In the genomic region with DNA sequence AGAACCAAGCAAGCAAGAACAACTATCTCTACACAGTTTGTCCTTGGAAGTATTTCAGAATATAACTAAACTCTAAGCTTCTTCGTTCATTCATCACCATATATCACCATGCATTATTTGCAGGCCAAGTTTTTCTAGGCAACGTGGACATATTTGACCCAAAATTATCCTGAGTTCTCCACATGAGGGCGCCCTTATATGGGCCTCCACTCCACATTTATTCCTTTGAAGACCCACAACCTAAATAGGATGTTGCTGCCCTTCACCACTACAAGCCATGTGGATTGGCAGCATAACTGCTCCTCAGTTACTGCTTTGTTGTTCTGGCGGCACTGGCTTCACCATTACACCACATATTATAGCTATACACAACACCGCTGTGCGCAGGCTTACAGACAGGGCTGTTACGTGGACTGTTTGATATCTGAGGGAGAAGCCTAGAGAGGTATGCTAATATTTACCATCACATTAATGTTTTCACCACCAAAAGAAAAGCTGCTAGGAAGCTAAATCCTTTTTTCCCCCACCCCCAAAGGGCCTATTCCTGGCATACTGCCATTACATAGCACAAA, we compare ENCODE assay signal across 14 cellular contexts.
DNase-seq lines count a peak whose midpoint lies in the region; ATAC-seq, FAIRE-seq and TF ChIP-seq lines count a peak whose summit lies in the region.
"Had no signal": no experiment of that assay in that cellular context is flagged by ENCODE, and none has a peak within 500 bp of the region (broad histone marks: within the 10 kb centered on the region; RNA-seq: fewer than 3 reads in every experiment).

No MANE protein-coding gene starts in this region.

- DNase-seq in MCF 10A (ENCODE audit: unreplicated experiment), result peak; percentile 7
- no peak for DNase-seq in mammary epithelial cell
- peak; percentile 60 to 79 for DNase-seq in NCI-H2081 (lab: John Stamatoyannopoulos, UW)
- peak in 1 of 2 experiments; percentile 5 for DNase-seq in H1 (ENCODE audit: low read depth in 1 of 2, low spot score in 2 of 2)
- no peak for DNase-seq in HUDEP-2 (lab: John Stamatoyannopoulos, UW; ENCODE audit: unreplicated experiment in 76 of 76)
- no peak for DNase-seq in germinal center (ENCODE audit: low spot score)
- no peak for DNase-seq in activated CD8-positive, alpha-beta memory T cell treated with anti-CD3 and anti-CD28 coated beads, Interleukin-2, amount 50 U/mL, for 48 hours
- DNase-seq in naive thymus-derived CD8-positive, alpha-beta T cell, result no peak
- DNase-seq: activated CD4-positive, alpha-beta T cell treated with anti-CD3 and anti-CD28 coated beads for 48 hours; anterior cingulate cortex; islet precursor cell; psoas muscle; T-cell; upper lobe of left lung had no signal

- no peak overlapping the region for H4K5ac ChIP-seq in H1 (ENCODE audit: insufficient read length, low read depth, low read length)

- H3K79me2 ChIP-seq in mammary epithelial cell (ENCODE audit: insufficient read depth, low read length), result no peaks in the 10 kb centered on the region
- no peaks in the 10 kb centered on the region for H3K79me2 ChIP-seq in H1 (ENCODE audit: control insufficient read depth in 1 of 2, insufficient read depth in 2 of 2, low read length in 2 of 2)

- no peaks in the 10 kb centered on the region for H4K20me1 ChIP-seq in mammary epithelial cell (ENCODE audit: insufficient read depth, low read length)
- H4K20me1 ChIP-seq in H1 (replicated peaks in 1 of 2; ENCODE audit: control insufficient read depth in 1 of 2, insufficient read depth in 2 of 2, low read length in 2 of 2), result no peaks in the 10 kb centered on the region

- no peak for FAIRE-seq in H1 (lab: Jason Lieb, UNC)

- no peaks in the 10 kb centered on the region for H3K36me3 Mint-ChIP-seq in MCF 10A (ENCODE audit: insufficient read depth, unreplicated experiment)
- peaks cover 0 to 4% (median 0%) of the 10 kb centered on the region in 3 donors for H3K36me3 Mint-ChIP-seq in naive thymus-derived CD8-positive, alpha-beta T cell
- H3K36me3 Mint-ChIP-seq: T-cell had no signal

- no peaks in the 10 kb centered on the region for H3K4me1 ChIP-seq in mammary epithelial cell (ENCODE audit: insufficient read depth, low read length)
- no peaks in the 10 kb centered on the region for H3K4me1 ChIP-seq in H1 (replicated peaks in 1 of 4; ENCODE audit: control insufficient read depth in 3 of 4, insufficient read depth in 4 of 4, low read length in 3 of 4)
- H3K4me1 ChIP-seq: psoas muscle, upper lobe of left lung had no signal

- H3K27me3 ChIP-seq in mammary epithelial cell (ENCODE audit: insufficient read depth, low read length), result no peaks in the 10 kb centered on the region
- no peaks in the 10 kb centered on the region for H3K27me3 ChIP-seq in H1 (replicated peaks in 1 of 4; ENCODE audit: control insufficient read depth in 3 of 4, extremely low read depth in 1 of 4, insufficient read depth in 3 of 4, low read length in 3 of 4)
- H3K27me3 ChIP-seq: upper lobe of left lung had no signal

- H3K4ac ChIP-seq in H1 (replicated peaks; ENCODE audit: insufficient read length, low read depth, low read length), result no peak overlapping the region

- TF ChIP-seq CTCF in MCF 10A (IDR thresholded peaks at IDR 0.05; ENCODE audit: unreplicated experiment) (no peak), mammary epithelial cell (conservative IDR thresholded peaks at IDR 0.05 in 1 of 2, IDR thresholded peaks at IDR 0.05 in 1 of 2; ENCODE audit: extremely low read depth in 1 of 2, insufficient read depth in 1 of 2, low read depth in 1 of 2, low read length in 2 of 2) (no peak), H1 (IDR thresholded peaks at IDR 0.05; ENCODE audit: control extremely low read depth in 1 of 3, insufficient read depth in 1 of 3, low read depth in 1 of 3, low read length in 3 of 3) (peak in 2 of 3 experiments; percentile 40 to 59; a peak in 3 of 4 replicates)

- POLR2A ChIA-PET in MCF 10A (lab: Yijun Ruan, JAX), result interaction anchor here (0.7 kb wide), 1 partner anchor 609 kb away, joined by 3 read pairs; no protein-coding TSS in a partner anchor
- POLR2A ChIA-PET in H1 (lab: Charles Lee; ENCODE audit: partially characterized antibody), result no interaction called here
- POLR2A ChIA-PET in naive thymus-derived CD8-positive, alpha-beta T cell (lab: Charles Lee), result no interaction called here

- H2BK12ac ChIP-seq in H1 (ENCODE audit: low read depth, low read length), result no peak overlapping the region

- H3K4me3 ChIP-seq in mammary epithelial cell (replicated peaks in 1 of 3; ENCODE audit: insufficient read depth in 1 of 3, low read depth in 2 of 3, low read length in 3 of 3) (no peak overlapping the region), H1 (ENCODE audit: extremely low read depth in 1 of 4, insufficient read depth in 2 of 4, low read depth in 3 of 4, low read length in 4 of 4) (no peak overlapping the region)
- H3K4me3 ChIP-seq: psoas muscle, upper lobe of left lung had no signal

- no peak for TF ChIP-seq EP300 in H1 (IDR thresholded peaks at IDR 0.05; ENCODE audit: borderline replicate concordance in 1 of 2, low read depth in 2 of 2, low read length in 2 of 2)

- H2BK120ac ChIP-seq in H1 (replicated peaks; ENCODE audit: low read depth, low read length), result no peak overlapping the region

- H3K23me2 ChIP-seq in H1 (ENCODE audit: low read depth, low read length), result peaks cover 2% of the 10 kb centered on the region; the same call in 1 of the 2 replicates

- no peak overlapping the region for H3K14ac ChIP-seq in H1 (ENCODE audit: insufficient read length)

- H4K91ac ChIP-seq in H1 (replicated peaks; ENCODE audit: insufficient read length, low read length), result no peak overlapping the region

- BruUV-seq in MCF 10A (replicated peaks; lab: Mats Ljungman, UMichigan), result no TSS peak
- BruUV-seq in mammary epithelial cell (replicated peaks; lab: Mats Ljungman, UMichigan), result no TSS peak

- no peak overlapping the region for H3K27ac Mint-ChIP-seq in MCF 10A (ENCODE audit: low read depth, unreplicated experiment)
- H3K27ac Mint-ChIP-seq in naive thymus-derived CD8-positive, alpha-beta T cell, result no peak overlapping the region
- H3K27ac Mint-ChIP-seq: T-cell had no signal

- no peak overlapping the region for H4K8ac ChIP-seq in H1 (ENCODE audit: extremely low read depth, insufficient read depth, low read length)

- H3K56ac ChIP-seq in H1 (replicated peaks; ENCODE audit: insufficient read length, low read depth, low read length), result no peak overlapping the region

- dilution Hi-C loops in mammary epithelial cell (cut with HindIII; ENCODE audit: low sequenced_read_pairs), result no loop called here

- no peak overlapping the region for H2BK15ac ChIP-seq in H1 (ENCODE audit: low read length)

- H3K27me3 Mint-ChIP-seq in MCF 10A (ENCODE audit: insufficient read depth, unreplicated experiment), result no peaks in the 10 kb centered on the region
- no peaks in the 10 kb centered on the region for H3K27me3 Mint-ChIP-seq in naive thymus-derived CD8-positive, alpha-beta T cell
- H3K27me3 Mint-ChIP-seq: T-cell had no signal

- TF ChIP-seq POLR2A in H1 (IDR thresholded peaks at IDR 0.05; ENCODE audit: control extremely low read depth in 1 of 2, low read depth in 2 of 2, low read length in 2 of 2), result no peak

- H3K27ac ChIP-seq in mammary epithelial cell (ENCODE audit: insufficient read depth, low read depth, low read length) (no peak overlapping the region), H1 (ENCODE audit: low read depth, low read length) (no peak overlapping the region)
- H3K27ac ChIP-seq: psoas muscle, upper lobe of left lung had no signal

- H2BK5ac ChIP-seq in H1 (ENCODE audit: low read depth, low read length), result no peak overlapping the region

- H3K23ac ChIP-seq in H1 (ENCODE audit: insufficient read length), result no peak overlapping the region

- no peak for ATAC-seq in naive thymus-derived CD8-positive, alpha-beta T cell
- ATAC-seq: psoas muscle, T-cell had no signal

- H3K4me2 ChIP-seq in mammary epithelial cell (ENCODE audit: insufficient read depth, low read depth, low read length) (no peak overlapping the region), H1 (ENCODE audit: insufficient read depth in 1 of 2, low read depth in 2 of 2, low read length in 2 of 2) (no peak overlapping the region)

- intact Hi-C loops in MCF 10A (cut with micrococcal nuclease) (no loop called here), mammary epithelial cell (cut with micrococcal nuclease) (no loop called here)

- H3K4me1 Mint-ChIP-seq in MCF 10A (ENCODE audit: insufficient read depth, unreplicated experiment), result no peaks in the 10 kb centered on the region
- no peaks in the 10 kb centered on the region for H3K4me1 Mint-ChIP-seq in naive thymus-derived CD8-positive, alpha-beta T cell
- H3K4me1 Mint-ChIP-seq: T-cell had no signal

- peak; percentile 57 to 64 for TF ChIP-seq RAD21 in H1 (IDR thresholded peaks at IDR 0.05 in 1 of 2, conservative IDR thresholded peaks at IDR 0.05 in 1 of 2; ENCODE audit: low read depth in 2 of 2, low read length in 2 of 2)

- no peak overlapping the region for H3K4me3 Mint-ChIP-seq in MCF 10A (ENCODE audit: unreplicated experiment)
- no peak overlapping the region for H3K4me3 Mint-ChIP-seq in naive thymus-derived CD8-positive, alpha-beta T cell
- H3K4me3 Mint-ChIP-seq: T-cell had no signal

- in situ Hi-C loops in mammary epithelial cell (cut with MboI; ENCODE audit: low sequenced_read_pairs in 2 of 2), result no loop called here

- H2AFZ ChIP-seq in mammary epithelial cell (ENCODE audit: low read depth, low read length) (no peak overlapping the region), H1 (ENCODE audit: low read length) (peak overlapping the region; percentile 73)

- H2BK20ac ChIP-seq in H1 (ENCODE audit: low read length), result no peak overlapping the region

- H3K79me1 ChIP-seq in H1 (ENCODE audit: low read depth, low read length), result no peaks in the 10 kb centered on the region

- H3K36me3 ChIP-seq in mammary epithelial cell (ENCODE audit: insufficient read depth, low read length) (no peaks in the 10 kb centered on the region), H1 (ENCODE audit: control insufficient read depth in 2 of 4, insufficient read depth in 4 of 4, low read length in 3 of 4) (no peaks in the 10 kb centered on the region)
- H3K36me3 ChIP-seq: upper lobe of left lung had no signal

- no peak overlapping the region for H3K9ac ChIP-seq in mammary epithelial cell (ENCODE audit: insufficient read depth, low read length)
- no peak overlapping the region for H3K9ac ChIP-seq in H1 (replicated peaks in 1 of 4; ENCODE audit: extremely low read depth in 1 of 4, low read depth in 3 of 4, low read length in 3 of 4)

- CTCF ChIA-PET in MCF 10A (lab: Yijun Ruan, JAX), result no interaction called here
- CTCF ChIA-PET in mammary epithelial cell (lab: Charles Lee; ENCODE audit: low non-redundant PET), result no interaction called here
- CTCF ChIA-PET in H1 (lab: Charles Lee; ENCODE audit: partially characterized antibody), result interaction anchor here (0.8 to 2.4 kb wide), 13 partner anchors 10 to 774 kb away, joined by 3 to 8 read pairs (median 4); no protein-coding TSS in a partner anchor

- no peaks in the 10 kb centered on the region for H3K9me3 Mint-ChIP-seq in MCF 10A (ENCODE audit: unreplicated experiment)
- peaks cover 0 to 27% (median 9%) of the 10 kb centered on the region in 9 donors for H3K9me3 Mint-ChIP-seq in naive thymus-derived CD8-positive, alpha-beta T cell

- 47% methylated on average over 7 of the region's 7 CpGs for WGBS in mammary epithelial cell (ENCODE audit: low coverage, missing lambda C conversion rate)
- WGBS in H1 (ENCODE audit: extremely low coverage in 1 of 2, insufficient coverage in 1 of 2, insufficient read length in 1 of 2, insufficient replicate concordance in 2 of 2, low coverage in 1 of 2, low lambda C conversion rate in 2 of 2, missing lambda C conversion rate in 1 of 2), 2 experiments, result 77% methylated on average over 7 of the region's 7 CpGs; no CpG with 5 or more reads in 1 of the 2 experiments

- peaks cover 15% of the 10 kb centered on the region for H3K9me3 ChIP-seq in mammary epithelial cell (replicated peaks; ENCODE audit: insufficient read depth, low read length)
- peaks cover 0 to 4% of the 10 kb centered on the region in 2 experiments; a peak in 1 of 4 replicates for H3K9me3 ChIP-seq in H1 (ENCODE audit: insufficient read depth in 2 of 2, low read depth in 1 of 2, low read length in 1 of 2)
- H3K9me3 ChIP-seq: psoas muscle, upper lobe of left lung had no signal

- no peak overlapping the region for H3K18ac ChIP-seq in H1 (ENCODE audit: extremely low read depth, low read length)

- H2AK5ac ChIP-seq in H1 (ENCODE audit: low read depth, low read length), result no peak overlapping the region

Comparison
In these comparisons a context has a peak if more than half of its experiments do, and no peak if none do; other contexts are left out.
1. DNase-seq: peak in MCF 10A (single experiment) and NCI-H2081 (2 of 2); none in mammary epithelial cell (single experiment), HUDEP-2 (0 of 76), germinal center (single experiment), activated CD8-positive, alpha-beta memory T cell treated with anti-CD3 and anti-CD28 coated beads, Interleukin-2, amount 50 U/mL, for 48 hours (single experiment) and naive thymus-derived CD8-positive, alpha-beta T cell (0 of 10).
2. CTCF ChIP-seq: peak in H1 (2 of 3); none in MCF 10A (single experiment) and mammary epithelial cell (0 of 2).